10 cellular contexts compared by ENCODE assay signal in the genomic region with DNA sequence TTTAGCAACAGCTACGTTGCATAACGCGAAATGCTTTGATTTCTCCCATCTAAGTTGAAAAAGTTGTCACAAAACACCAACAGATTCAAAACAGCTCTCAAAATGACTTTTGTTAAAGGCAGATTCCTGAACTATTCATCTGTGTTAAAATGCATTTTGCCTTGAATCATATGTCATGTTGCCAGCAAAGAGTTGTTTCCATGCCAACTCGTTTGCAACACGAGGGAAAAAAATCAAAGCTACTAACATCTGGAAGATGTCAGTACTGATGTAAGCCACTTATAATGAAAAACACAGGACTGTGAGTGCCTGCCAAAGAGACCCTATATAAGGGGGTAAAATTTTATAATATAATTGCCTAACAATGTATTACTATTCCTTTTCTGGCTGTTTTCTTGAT.
A peak's percentile ranks its signal among the peaks of the same experiment; 100 is the strongest.
DNase-seq lines count a peak whose midpoint lies in the region; ATAC-seq and TF ChIP-seq lines count a peak whose summit lies in the region.
"Had no signal": no experiment of that assay in that cellular context is flagged by ENCODE, and none has a peak within 500 bp of the region (broad histone marks: within the 10 kb centered on the region; RNA-seq: fewer than 3 reads in every experiment).

No MANE protein-coding gene starts in this region.

- H3K27me3 ChIP-seq in ascending aorta: no peaks in the 10 kb centered on the region
- H3K27me3 ChIP-seq in heart left ventricle: no peaks in the 10 kb centered on the region

- H3K4me3 ChIP-seq in ascending aorta: peak overlapping the region in 1 of 2 donors; percentile 8
- peak overlapping the region in 1 of 12 donors; percentile 2 for H3K4me3 ChIP-seq in heart left ventricle
- no peak overlapping the region for H3K4me3 ChIP-seq in retinal pigment epithelial cell (ENCODE audit: low read length)

- peaks cover 0 to 22% of the 10 kb centered on the region in 2 donors for H3K4me1 ChIP-seq in ascending aorta
- H3K4me1 ChIP-seq in heart left ventricle: peaks cover 0 to 26% (median 13%) of the 10 kb centered on the region in 12 donors

- intact Hi-C loops in ascending aorta (cut with DNase I) (loop anchor here (5.0 to 10.0 kb wide), 3 partner anchors 124 to 377 kb away; partner anchors contain the start of gene PTBP2), heart left ventricle (cut with DNase I) (loop anchor here in 2 of 10 donors (5.0 to 10.0 kb wide), 3 partner anchors 183 to 416 kb away; partner anchors contain the start of gene PTBP2 (in 2 of the 2))

- H3K36me3 ChIP-seq in ascending aorta (no peaks in the 10 kb centered on the region), heart left ventricle (no peaks in the 10 kb centered on the region)

- peak; percentile 48 to 70 (median 62) for ATAC-seq in heart left ventricle
- ATAC-seq: activated naive CD8-positive, alpha-beta T cell treated with anti-CD3 and anti-CD28 coated beads, Interleukin-2, amount 50 U/mL, for 24 hours had no signal

- peak; percentile 27 for DNase-seq in Daoy (ENCODE audit: low read depth)
- peak in 1 of 2 donors; percentile 76 for DNase-seq in ascending aorta (ENCODE audit: low spot score in 2 of 2)
- peak in 3 of 5 donors; percentile 18 to 37 (median 31) for DNase-seq in heart left ventricle
- DNase-seq in retinal pigment epithelial cell (ENCODE audit: low read depth): peak; percentile 36
- DNase-seq in activated T-cell treated with anti-CD3 and anti-CD28 coated beads for 4 hours: no peak
- DNase-seq in DMS153 treated with DMSO at 0.1 percent for 48 hours (lab: John Stamatoyannopoulos, UW; ENCODE audit: unreplicated experiment): no peak
- DNase-seq in globus pallidus (ENCODE audit: low spot score): no peak
- no peak for DNase-seq in activated effector memory CD4-positive, alpha-beta T cell treated with Interleukin-2 at 50 U/mL for 16 hours
- DNase-seq: activated naive CD8-positive, alpha-beta T cell treated with anti-CD3 and anti-CD28 coated beads, Interleukin-2, amount 50 U/mL, for 24 hours had no signal

- TF ChIP-seq CTCF in ascending aorta (IDR thresholded peaks at IDR 0.05) (no peak), heart left ventricle (IDR thresholded peaks at IDR 0.05) (no peak), retinal pigment epithelial cell (conservative IDR thresholded peaks at IDR 0.05; ENCODE audit: low read depth, low read length) (no peak)

- H3K27ac ChIP-seq in ascending aorta (peak overlapping the region; percentile 59 to 76), heart left ventricle (peak overlapping the region; percentile 36 to 92 (median 72))
- H3K27ac ChIP-seq: VCaP had no signal

- WGBS in heart left ventricle, 4 donors: 22 to 26% (median 25%) methylated on average over 5 of the region's 5 CpGs

- no peak for TF ChIP-seq POLR2A in heart left ventricle (IDR thresholded peaks at IDR 0.05)

- H3K9me3 ChIP-seq in ascending aorta (no peaks in the 10 kb centered on the region), heart left ventricle (no peaks in the 10 kb centered on the region)

Comparison
In these comparisons a context has a peak if more than half of its experiments do, and no peak if none do; other contexts are left out.
1. DNase-seq: peak in Daoy (single experiment), heart left ventricle (3 of 5) and retinal pigment epithelial cell (single experiment); none in activated T-cell treated with anti-CD3 and anti-CD28 coated beads for 4 hours (single experiment), DMS153 treated with DMSO at 0.1 percent for 48 hours (single experiment), globus pallidus (single experiment) and activated effector memory CD4-positive, alpha-beta T cell treated with Interleukin-2 at 50 U/mL for 16 hours (single experiment).